19 cellular contexts compared by ENCODE assay signal in the genomic region with DNA sequence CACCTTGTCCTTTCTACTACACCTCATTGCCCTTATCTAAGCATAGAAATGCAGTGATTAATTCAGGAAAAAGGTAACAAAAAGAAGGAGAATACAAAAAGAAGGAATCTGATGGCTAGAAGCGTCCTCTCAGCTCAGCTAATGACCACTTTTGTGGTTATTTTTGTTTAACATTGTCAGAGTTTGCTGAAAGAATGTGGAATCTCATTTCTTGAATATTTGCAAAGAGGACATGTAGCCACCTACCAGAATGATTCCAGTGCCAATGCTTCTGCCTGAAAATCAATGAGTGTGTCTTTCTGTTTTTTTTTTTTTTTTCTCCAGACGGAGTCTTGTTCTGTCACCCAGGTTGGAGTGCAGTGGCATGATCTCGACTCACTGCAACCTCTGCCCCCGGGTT. TPM values are rescaled to one million over a fixed set of nuclear protein-coding genes. Genes with fewer than 3 reads are reported as not detected.
"Had no signal": no experiment of that assay in that cellular context is flagged by ENCODE, and none has a peak within 500 bp of the region (broad histone marks: within the 10 kb centered on the region; RNA-seq: fewer than 3 reads in every experiment).

No MANE protein-coding gene starts in this region.

- H3K4me3 ChIP-seq: dorsolateral prefrontal cortex, right atrium auricular region, tibial artery, uterus had no signal

- H3K9me3 Mint-ChIP-seq: activated naive CD8-positive, alpha-beta T cell treated with anti-CD3 and anti-CD28 coated beads, Interleukin-2, amount 10 ng/mL, durations not matched to agents 7 days and 5 days; nephron had no signal

- DNase-seq: activated CD4-positive, alpha-beta T cell treated with anti-CD3 and anti-CD28 coated beads, Interleukin-2, amount 50 U/mL, for 1 hour; activated CD8-positive, alpha-beta memory T cell treated with anti-CD3 and anti-CD28 coated beads for 24 hours; activated naive CD4-positive, alpha-beta T cell; activated naive CD8-positive, alpha-beta T cell treated with anti-CD3 and anti-CD28 coated beads, Interleukin-2, amount 10 ng/mL, durations not matched to agents 7 days and 5 days; anterior cingulate cortex; dorsolateral prefrontal cortex; hypothalamus; occipital lobe; stimulated activated CD4-positive, alpha-beta T cell treated with anti-CD3 and anti-CD28 coated beads, Interleukin-4, amount 100 ng/mL, for 24 hours; stimulated activated naive CD4-positive, alpha-beta T cell; tibial artery; uterus had no signal

- H3K36me3 ChIP-seq: right atrium auricular region, tibial artery, uterus had no signal

- FAIRE-seq: bronchial epithelial cell had no signal

- H3K27me3 ChIP-seq: dorsolateral prefrontal cortex, right atrium auricular region, tibial artery, uterus had no signal

- H3K4me1 Mint-ChIP-seq: activated naive CD8-positive, alpha-beta T cell treated with anti-CD3 and anti-CD28 coated beads, Interleukin-2, amount 10 ng/mL, durations not matched to agents 7 days and 5 days had no signal

- H3K9me3 ChIP-seq: right atrium auricular region, tibial artery, uterus had no signal

- H3K36me3 Mint-ChIP-seq: activated naive CD8-positive, alpha-beta T cell treated with anti-CD3 and anti-CD28 coated beads, Interleukin-2, amount 10 ng/mL, durations not matched to agents 7 days and 5 days had no signal

- H3K27ac Mint-ChIP-seq: activated naive CD8-positive, alpha-beta T cell treated with anti-CD3 and anti-CD28 coated beads, Interleukin-2, amount 10 ng/mL, durations not matched to agents 7 days and 5 days had no signal

- H3K4me3 Mint-ChIP-seq: activated naive CD8-positive, alpha-beta T cell treated with anti-CD3 and anti-CD28 coated beads, Interleukin-2, amount 10 ng/mL, durations not matched to agents 7 days and 5 days; nephron had no signal

- H3K27ac ChIP-seq: dorsolateral prefrontal cortex, right atrium auricular region, tibial artery, uterus had no signal

- H3K4me1 ChIP-seq: right atrium auricular region, tibial artery, uterus had no signal

RNA-seq across cellular contexts. Expression of a gene that starts 24.5 kb away (rescaled TPM):
- total RNA-seq: activated naive CD8-positive, alpha-beta T cell treated with anti-CD3 and anti-CD28 coated beads, Interleukin-2, amount 10 ng/mL, durations not matched to agents 7 days and 5 days; bronchial epithelial cell; chondrocyte; kidney epithelial cell; mesenteric fat pad; occipital lobe; skeletal muscle tissue had no signal
